In the genomic region with DNA sequence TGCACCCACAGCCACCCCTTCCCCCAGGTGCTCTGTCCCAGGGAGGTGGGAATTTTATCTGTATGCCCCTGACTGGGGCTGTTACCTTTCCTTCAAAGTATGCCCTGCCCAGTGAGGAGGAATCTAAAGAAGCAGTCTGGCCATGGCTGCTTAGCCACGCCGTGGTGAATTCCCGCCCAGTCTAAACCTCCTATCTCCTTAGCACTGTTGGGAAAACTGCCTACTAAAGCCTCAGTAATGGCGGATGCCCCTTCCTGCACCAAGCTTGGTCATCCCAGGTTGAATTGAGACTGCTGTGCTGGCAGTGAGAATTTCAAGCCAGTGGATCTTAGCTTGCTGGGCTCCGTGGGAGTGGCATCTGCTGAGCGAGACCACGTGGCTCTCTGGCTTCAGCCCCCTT, we compare ENCODE assay signal across 2 cellular contexts.
A peak's percentile ranks its signal among the peaks of the same experiment; 100 is the strongest.
TF ChIP-seq lines count a peak whose summit lies in the region.

No MANE protein-coding gene starts in this region.

TF ChIP-seq in HepG2, 621 proteins besides CTCF, POLR2A, EP300 and RAD21:
- TF ChIP-seq ZNF225 (CRISPR knock-in tag; IDR thresholded peaks at IDR 0.05) (no peak), ZNF709 (CRISPR knock-in tag; IDR thresholded peaks at IDR 0.05) (no peak), SMAD1 (CRISPR knock-in tag; IDR thresholded peaks at IDR 0.05; ENCODE audit: borderline replicate concordance, low read depth) (no peak), JUN (CRISPR knock-in tag; IDR thresholded peaks at IDR 0.05) (no peak)

TF ChIP-seq in K562, 482 proteins besides CTCF, POLR2A, EP300 and RAD21:
- TF ChIP-seq MCM2 (IDR thresholded peaks at IDR 0.05; ENCODE audit: low read depth) = no peak
- no peak for TF ChIP-seq ZNF79 (CRISPR knock-in tag; IDR thresholded peaks at IDR 0.05; ENCODE audit: low read depth)
- TF ChIP-seq MYBL2 (IDR thresholded peaks at IDR 0.05; ENCODE audit: low read depth) = no peak
- TF ChIP-seq MYBL2 (CRISPR knock-in tag; IDR thresholded peaks at IDR 0.05; ENCODE audit: borderline replicate concordance) = no peak
- no peak for TF ChIP-seq GATAD2A (IDR thresholded peaks at IDR 0.05)
- TF ChIP-seq POU5F1 (IDR thresholded peaks at IDR 0.05; ENCODE audit: borderline replicate concordance, low read depth, low read length, partially characterized antibody) = no peak
- no peak for TF ChIP-seq MAX (CRISPR knock-in tag; IDR thresholded peaks at IDR 0.05)
- TF ChIP-seq L3MBTL2 (IDR thresholded peaks at IDR 0.05) = peak; percentile 25; the same call in 1 of the 2 replicates
- TF ChIP-seq ZNF212 (CRISPR knock-in tag; IDR thresholded peaks at IDR 0.05) = no peak
- no peak for TF ChIP-seq COPS2 (conservative IDR thresholded peaks at IDR 0.05)
- no peak for TF ChIP-seq MBD2 (IDR thresholded peaks at IDR 0.05; ENCODE audit: borderline replicate concordance, low read depth)
- TF ChIP-seq, protein P1, sequence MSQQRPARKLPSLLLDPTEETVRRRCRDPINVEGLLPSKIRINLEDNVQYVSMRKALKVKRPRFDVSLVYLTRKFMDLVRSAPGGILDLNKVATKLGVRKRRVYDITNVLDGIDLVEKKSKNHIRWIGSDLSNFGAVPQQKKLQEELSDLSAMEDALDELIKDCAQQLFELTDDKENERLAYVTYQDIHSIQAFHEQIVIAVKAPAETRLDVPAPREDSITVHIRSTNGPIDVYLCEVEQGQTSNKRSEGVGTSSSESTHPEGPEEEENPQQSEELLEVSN (IDR thresholded peaks at IDR 0.05; ENCODE audit: borderline replicate concordance in 1 of 2, extremely low read depth in 1 of 2, insufficient read depth in 1 of 2, insufficient read length in 1 of 2, low read depth in 1 of 2, low read length in 1 of 2, poor library complexity in 1 of 2, severe bottlenecking in 1 of 2) = peak in 1 of 2 experiments; percentile 37
- TF ChIP-seq HSF4 (CRISPR knock-in tag; IDR thresholded peaks at IDR 0.05; ENCODE audit: borderline replicate concordance) = no peak
- TF ChIP-seq, protein P2, sequence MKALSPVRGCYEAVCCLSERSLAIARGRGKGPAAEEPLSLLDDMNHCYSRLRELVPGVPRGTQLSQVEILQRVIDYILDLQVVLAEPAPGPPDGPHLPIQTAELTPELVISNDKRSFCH (CRISPR knock-in tag; IDR thresholded peaks at IDR 0.05) = no peak
- TF ChIP-seq, protein P2 (tag; IDR thresholded peaks at IDR 0.05) = no peak
- no peak for TF ChIP-seq ZBED1 (IDR thresholded peaks at IDR 0.05)
- TF ChIP-seq NCOA1 (IDR thresholded peaks at IDR 0.05; ENCODE audit: low read depth) = no peak
- no peak for TF ChIP-seq ZBTB7A (IDR thresholded peaks at IDR 0.05; ENCODE audit: borderline replicate concordance, control insufficient read depth, low read depth, low read length)
- TF ChIP-seq, protein P3, sequence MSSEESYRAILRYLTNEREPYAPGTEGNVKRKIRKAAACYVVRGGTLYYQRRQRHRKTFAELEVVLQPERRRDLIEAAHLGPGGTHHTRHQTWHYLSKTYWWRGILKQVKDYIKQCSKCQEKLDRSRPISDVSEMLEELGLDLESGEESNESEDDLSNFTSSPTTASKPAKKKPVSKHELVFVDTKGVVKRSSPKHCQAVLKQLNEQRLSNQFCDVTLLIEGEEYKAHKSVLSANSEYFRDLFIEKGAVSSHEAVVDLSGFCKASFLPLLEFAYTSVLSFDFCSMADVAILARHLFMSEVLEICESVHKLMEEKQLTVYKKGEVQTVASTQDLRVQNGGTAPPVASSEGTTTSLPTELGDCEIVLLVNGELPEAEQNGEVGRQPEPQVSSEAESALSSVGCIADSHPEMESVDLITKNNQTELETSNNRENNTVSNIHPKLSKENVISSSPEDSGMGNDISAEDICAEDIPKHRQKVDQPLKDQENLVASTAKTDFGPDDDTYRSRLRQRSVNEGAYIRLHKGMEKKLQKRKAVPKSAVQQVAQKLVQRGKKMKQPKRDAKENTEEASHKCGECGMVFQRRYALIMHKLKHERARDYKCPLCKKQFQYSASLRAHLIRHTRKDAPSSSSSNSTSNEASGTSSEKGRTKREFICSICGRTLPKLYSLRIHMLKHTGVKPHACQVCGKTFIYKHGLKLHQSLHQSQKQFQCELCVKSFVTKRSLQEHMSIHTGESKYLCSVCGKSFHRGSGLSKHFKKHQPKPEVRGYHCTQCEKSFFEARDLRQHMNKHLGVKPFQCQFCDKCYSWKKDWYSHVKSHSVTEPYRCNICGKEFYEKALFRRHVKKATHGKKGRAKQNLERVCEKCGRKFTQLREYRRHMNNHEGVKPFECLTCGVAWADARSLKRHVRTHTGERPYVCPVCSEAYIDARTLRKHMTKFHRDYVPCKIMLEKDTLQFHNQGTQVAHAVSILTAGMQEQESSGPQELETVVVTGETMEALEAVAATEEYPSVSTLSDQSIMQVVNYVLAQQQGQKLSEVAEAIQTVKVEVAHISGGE (CRISPR knock-in tag; IDR thresholded peaks at IDR 0.05) = no peak
- TF ChIP-seq FOXO4 (CRISPR knock-in tag; IDR thresholded peaks at IDR 0.05) = no peak
- TF ChIP-seq GTF2A2 (tag; IDR thresholded peaks at IDR 0.05) = no peak
- no peak for TF ChIP-seq ATF4 (CRISPR knock-in tag; IDR thresholded peaks at IDR 0.05)
- no peak for TF ChIP-seq ZNF512 (tag; IDR thresholded peaks at IDR 0.05)
- TF ChIP-seq, protein P4, sequence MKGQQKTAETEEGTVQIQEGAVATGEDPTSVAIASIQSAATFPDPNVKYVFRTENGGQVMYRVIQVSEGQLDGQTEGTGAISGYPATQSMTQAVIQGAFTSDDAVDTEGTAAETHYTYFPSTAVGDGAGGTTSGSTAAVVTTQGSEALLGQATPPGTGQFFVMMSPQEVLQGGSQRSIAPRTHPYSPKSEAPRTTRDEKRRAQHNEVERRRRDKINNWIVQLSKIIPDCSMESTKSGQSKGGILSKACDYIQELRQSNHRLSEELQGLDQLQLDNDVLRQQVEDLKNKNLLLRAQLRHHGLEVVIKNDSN (CRISPR knock-in tag; IDR thresholded peaks at IDR 0.05) = peak; percentile 42; the same call in 1 of the 2 replicates
- TF ChIP-seq MGA (IDR thresholded peaks at IDR 0.05) = 0 out of 2 replicates have a peak, but pooled peaks have one; percentile 21
- peak in 1 of 3 experiments; percentile 38 for TF ChIP-seq YY1 (IDR thresholded peaks at IDR 0.05; ENCODE audit: borderline replicate concordance in 1 of 3, control insufficient read depth in 1 of 3, extremely low read depth in 1 of 3, insufficient read depth in 3 of 3, insufficient read length in 1 of 3, insufficient replicate concordance in 2 of 3, low read depth in 1 of 3, low read length in 2 of 3)
